In the genomic region with DNA sequence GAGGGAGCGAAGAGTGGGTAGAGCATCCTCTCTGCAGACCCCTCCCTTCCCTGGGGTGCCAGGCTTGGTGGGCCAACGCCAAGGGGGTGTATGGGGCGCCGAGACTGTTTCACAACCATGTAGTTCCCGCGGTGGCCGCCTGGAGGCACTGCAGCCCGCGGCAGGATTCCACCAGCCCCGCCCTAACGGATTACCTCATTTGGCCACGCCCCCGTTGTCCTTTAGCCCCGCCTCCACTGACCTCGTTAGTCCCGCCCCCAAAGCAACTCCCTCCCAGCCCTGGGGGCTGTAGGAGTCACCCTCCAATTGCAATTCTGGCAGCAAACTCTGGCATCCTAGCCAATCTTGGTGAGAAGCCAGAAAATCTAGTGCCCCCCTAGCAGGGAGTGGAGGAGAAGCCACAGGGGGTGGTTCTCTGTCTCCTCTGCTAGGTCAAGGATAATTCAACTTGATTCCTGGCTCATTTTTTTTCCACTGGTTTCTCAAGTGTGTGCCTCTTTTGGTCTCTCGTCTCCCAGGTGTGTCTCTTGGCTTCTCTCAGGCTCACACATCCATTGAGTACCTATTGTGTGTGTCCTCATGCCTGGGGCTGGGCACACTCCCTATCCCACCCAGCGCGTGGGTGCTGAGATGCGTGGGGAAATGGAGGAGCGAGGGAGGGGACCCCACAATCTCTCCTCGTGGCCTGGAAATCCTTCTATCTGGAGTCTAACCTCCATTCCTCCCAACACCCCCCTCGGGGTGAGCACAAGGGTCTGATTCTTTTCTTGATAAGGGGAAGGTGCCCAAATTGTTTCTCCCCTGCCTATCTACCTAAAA, we compare ENCODE assay signal across 8 cellular contexts. TPM values are rescaled to one million over a fixed set of nuclear protein-coding genes. Genes with fewer than 3 reads are reported as not detected.
DNase-seq lines count a peak whose midpoint lies in the region; ATAC-seq and TF ChIP-seq lines count a peak whose summit lies in the region.

No MANE protein-coding gene starts in this region.

- H2AK5ac ChIP-seq in H9 (ENCODE audit: insufficient read length, low read length), result no peak overlapping the region

- H3K4me1 Mint-ChIP-seq in H9, result peaks cover 24 to 37% of the 10 kb centered on the region in 2 experiments
- H3K4me1 Mint-ChIP-seq in activated T-cell treated with anti-CD3 and anti-CD28 coated beads, Interleukin-2, amount 50 U/mL, for 72 hours (ENCODE audit: low read depth), result peaks cover 32% of the 10 kb centered on the region
- H3K4me1 Mint-ChIP-seq in nephron progenitor cell, result peaks cover 28% of the 10 kb centered on the region

- H3K79me1 ChIP-seq in H9 (ENCODE audit: insufficient read depth, low read depth, low read length, poor library complexity, severe bottlenecking), result peaks cover 9% of the 10 kb centered on the region

- no peak overlapping the region for H2BK120ac ChIP-seq in H9 (ENCODE audit: low read depth, low read length, poor library complexity, severe bottlenecking)

- H3K9ac ChIP-seq in BLaER1 treated with 17β-estradiol and CSF1 and Interleukin-3, amounts not matched to agents 10 nM and 100 nM, result peak overlapping the region in 1 of 11 experiments; percentile 23; a peak in 1 of 22 replicates
- H3K9ac ChIP-seq in H9 (ENCODE audit: extremely low read depth, insufficient read length, low read length), result no peak overlapping the region

- no peak overlapping the region for H3K56ac ChIP-seq in H9 (ENCODE audit: insufficient read length, low read depth, low read length)

- no CpG with 5 or more reads among the region's 23 CpGs for WGBS in H9 (ENCODE audit: extremely low coverage, insufficient read length, low lambda C conversion rate)

- H4K8ac ChIP-seq in H9 (replicated peaks; ENCODE audit: insufficient read length, low read depth, low read length), result no peak overlapping the region

- H3K27ac Mint-ChIP-seq in H9 (peak overlapping the region in 2 of 3 experiments; percentile 14 to 96; a peak in 2 of 7 replicates), nephron progenitor cell (no peak overlapping the region)
- H3K27ac Mint-ChIP-seq in activated T-cell treated with anti-CD3 and anti-CD28 coated beads, Interleukin-2, amount 50 U/mL, for 72 hours, result no peak overlapping the region

- H2BK20ac ChIP-seq in H9 (ENCODE audit: low read depth, low read length, poor library complexity, severe bottlenecking), result no peak overlapping the region

- H3K4me3 ChIP-seq in BLaER1 treated with 17β-estradiol and CSF1 and Interleukin-3, amounts not matched to agents 10 nM and 100 nM, result no peak overlapping the region
- H3K4me3 ChIP-seq in fibroblast of mammary gland (ENCODE audit: control insufficient read depth, low read depth, low read length), result no peak overlapping the region

- no peak overlapping the region for H2AFZ ChIP-seq in H9 (ENCODE audit: low read length)

- peaks cover 3 to 5% (median 5%) of the 10 kb centered on the region in 3 experiments for H3K36me3 Mint-ChIP-seq in H9 (ENCODE audit: insufficient read depth in 1 of 3, low read depth in 3 of 3)
- peaks cover 0 to 2% of the 10 kb centered on the region in 2 donors for H3K36me3 Mint-ChIP-seq in activated T-cell treated with anti-CD3 and anti-CD28 coated beads, Interleukin-2, amount 50 U/mL, for 72 hours (ENCODE audit: insufficient read depth in 2 of 2)
- H3K36me3 Mint-ChIP-seq in nephron progenitor cell (ENCODE audit: low read depth), result no peaks in the 10 kb centered on the region

- no peaks in the 10 kb centered on the region; the same call in 1 of the 2 replicates for H3K79me2 ChIP-seq in H9 (ENCODE audit: insufficient read depth, low read length)

- H3K27ac ChIP-seq in BLaER1 treated with 17β-estradiol and CSF1 and Interleukin-3, amounts not matched to agents 10 nM and 100 nM, result no peak overlapping the region
- no peak overlapping the region for H3K27ac ChIP-seq in H9 (ENCODE audit: insufficient read length, low read depth, low read length)

- H3K4me3 Mint-ChIP-seq in H9, result peak overlapping the region; percentile 88 to 99
- H3K4me3 Mint-ChIP-seq in activated T-cell treated with anti-CD3 and anti-CD28 coated beads, Interleukin-2, amount 50 U/mL, for 72 hours, result peak overlapping the region in 1 of 2 donors; percentile 34
- H3K4me3 Mint-ChIP-seq in nephron progenitor cell, result peak overlapping the region; percentile 96

- H3K4me1 ChIP-seq in BLaER1 treated with 17β-estradiol and CSF1 and Interleukin-3, amounts not matched to agents 10 nM and 100 nM, result peaks cover 5 to 31% (median 13%) of the 10 kb centered on the region in 10 experiments; a peak in 17 of 20 replicates
- H3K4me1 ChIP-seq in H9 (ENCODE audit: insufficient read depth, low read length), result peaks cover 6% of the 10 kb centered on the region; the same call in 1 of the 2 replicates

- H4K20me1 ChIP-seq in BLaER1 treated with 17β-estradiol and CSF1 and Interleukin-3, amounts not matched to agents 10 nM and 100 nM, result peaks cover 0 to 12% (median 0%) of the 10 kb centered on the region in 11 experiments; a peak in 5 of 22 replicates
- H4K20me1 ChIP-seq in H9 (ENCODE audit: control insufficient read depth, insufficient read depth, insufficient read length), result no peaks in the 10 kb centered on the region

- ATAC-seq in activated T-cell treated with anti-CD3 and anti-CD28 coated beads, Interleukin-2, amount 50 U/mL, for 72 hours (replicated peaks in 1 of 2), result peak; percentile 81 to 83
- ATAC-seq in stimulated activated naive CD8-positive, alpha-beta T cell treated with anti-CD3 and anti-CD28 coated beads, Interleukin-15, Interleukin-2, amounts not matched to agents 100 U/mL and 50 U/mL, for 24 hours, result peak; percentile 78
- ATAC-seq in GM21576 (IDR thresholded peaks at IDR 0.05; ENCODE audit: unreplicated experiment), result no peak

- H3K9me3 ChIP-seq in BLaER1 treated with 17β-estradiol and CSF1 and Interleukin-3, amounts not matched to agents 10 nM and 100 nM (replicated peaks in 1 of 11), result no peaks in the 10 kb centered on the region
- H3K9me3 ChIP-seq in H9 (ENCODE audit: control insufficient read depth, low read depth, low read length), result no peaks in the 10 kb centered on the region

- H3K27me3 ChIP-seq in BLaER1 treated with 17β-estradiol and CSF1 and Interleukin-3, amounts not matched to agents 10 nM and 100 nM, result peaks cover 26 to 34% (median 29%) of the 10 kb centered on the region in 11 experiments
- no peaks in the 10 kb centered on the region for H3K27me3 ChIP-seq in H9 (ENCODE audit: insufficient read depth, low read length)

- no peak overlapping the region for H3K18ac ChIP-seq in H9 (ENCODE audit: insufficient read length, low read depth, low read length)

- H3K4ac ChIP-seq in H9 (ENCODE audit: low read depth, low read length), result no peak overlapping the region

- H3K23me2 ChIP-seq in H9 (ENCODE audit: insufficient read length, low read depth, low read length, poor library complexity, severe bottlenecking), result peaks cover 10% of the 10 kb centered on the region

- H4K5ac ChIP-seq in H9 (ENCODE audit: insufficient read length, low read depth, low read length), result no peak overlapping the region

- H3K27me3 Mint-ChIP-seq in H9 (ENCODE audit: low read depth) (peaks cover 12% of the 10 kb centered on the region), nephron progenitor cell (ENCODE audit: low read depth, poor library complexity) (peaks cover 39% of the 10 kb centered on the region)
- peaks cover 61% of the 10 kb centered on the region for H3K27me3 Mint-ChIP-seq in activated T-cell treated with anti-CD3 and anti-CD28 coated beads, Interleukin-2, amount 50 U/mL, for 72 hours (ENCODE audit: low read depth)

- H4K91ac ChIP-seq in H9 (ENCODE audit: insufficient read length, low read depth, low read length), result no peak overlapping the region

- no peak overlapping the region for H2BK5ac ChIP-seq in H9 (ENCODE audit: insufficient read length, low read length)

- DNase-seq in H9, result peak; percentile 87
- DNase-seq in RKO (ENCODE audit: low spot score), result peak; percentile 53
- DNase-seq in activated T-cell treated with anti-CD3 and anti-CD28 coated beads, Interleukin-2, amount 50 U/mL, for 72 hours, result peak; percentile 88 to 91
- DNase-seq in fibroblast of mammary gland (ENCODE audit: low read depth), result peak; percentile 77
- DNase-seq in nephron progenitor cell, result peak; percentile 98
- peak; percentile 92 for DNase-seq in stimulated activated naive CD8-positive, alpha-beta T cell treated with anti-CD3 and anti-CD28 coated beads, Interleukin-15, Interleukin-2, amounts not matched to agents 100 U/mL and 50 U/mL, for 24 hours

- no peak overlapping the region for H3T11ph ChIP-seq in H9 (ENCODE audit: low read length)

- H3K14ac ChIP-seq in H9 (ENCODE audit: insufficient read depth, low read length), result no peak overlapping the region

- peak overlapping the region in 7 of 11 experiments; percentile 24 to 54 (median 40); a peak in 12 of 22 replicates for H3K4me2 ChIP-seq in BLaER1 treated with 17β-estradiol and CSF1 and Interleukin-3, amounts not matched to agents 10 nM and 100 nM
- peak overlapping the region; percentile 95 for H3K4me2 ChIP-seq in H9 (ENCODE audit: insufficient read depth, insufficient read length, low read length)

- peak; percentile 98 for TF ChIP-seq CTCF in H9 (conservative IDR thresholded peaks at IDR 0.05)
- TF ChIP-seq CTCF in fibroblast of mammary gland (conservative IDR thresholded peaks at IDR 0.05; ENCODE audit: control insufficient read depth, insufficient read depth, low read depth, low read length), result peak; percentile 80
- TF ChIP-seq CTCF in nephron progenitor cell (IDR thresholded peaks at IDR 0.05), result peak; percentile 98

- H3K9me3 Mint-ChIP-seq in H9 (0 out of 5 replicates have a peak, but pooled peaks cover 0 to 3% of the 10 kb centered on the region in 2 experiments), nephron progenitor cell (no peaks in the 10 kb centered on the region)
- no peaks in the 10 kb centered on the region for H3K9me3 Mint-ChIP-seq in activated T-cell treated with anti-CD3 and anti-CD28 coated beads, Interleukin-2, amount 50 U/mL, for 72 hours

- H3K36me3 ChIP-seq in BLaER1 treated with 17β-estradiol and CSF1 and Interleukin-3, amounts not matched to agents 10 nM and 100 nM, result no peaks in the 10 kb centered on the region

- H2BK12ac ChIP-seq in H9 (ENCODE audit: insufficient read length, low read depth, low read length), result no peak overlapping the region

- H3K23ac ChIP-seq in H9 (ENCODE audit: insufficient read length, low read depth, low read length), result no peak overlapping the region

- H2BK15ac ChIP-seq in H9 (ENCODE audit: low read depth, low read length), result no peak overlapping the region

RNA-seq across cellular contexts. Expression of a gene that starts 2.0 kb away (rescaled TPM):
- total RNA-seq in H9 (2021), result 75.6 and 76.5 TPM in 2 replicates
- 1 to 10 TPM; 1.1 to 1.2 TPM for total RNA-seq in activated T-cell treated with anti-CD3 and anti-CD28 coated beads, Interleukin-2, amount 50 U/mL, for 72 hours

Comparison
In these comparisons a context has a peak if more than half of its experiments do, and no peak if none do; other contexts are left out.
1. H3K27ac Mint-ChIP-seq: peak in H9 (2 of 3); none in activated T-cell treated with anti-CD3 and anti-CD28 coated beads, Interleukin-2, amount 50 U/mL, for 72 hours (single experiment) and nephron progenitor cell (single experiment).
2. RNA of a gene that starts 2.0 kb away (total RNA-seq): 75.6 to 76.5 TPM in H9; 1.1 to 1.2 TPM in activated T-cell treated with anti-CD3 and anti-CD28 coated beads, Interleukin-2, amount 50 U/mL, for 72 hours; every median in the first group is over 10 times any median in the second.
3. Peak in every context shown above with its lines, with median percentiles within 50 percentile points of each other: DNase-seq and CTCF ChIP-seq.